1 cellular context compared by ENCODE assay signal in genomic region chr9:91192379-91192775, GRCh38.
TF ChIP-seq lines count a peak whose summit lies in the region.

No MANE protein-coding gene starts in this region.

TF ChIP-seq in WTC11, 78 proteins besides CTCF, POLR2A, EP300 and RAD21 (continued from another document):
- TF ChIP-seq IRF1 (CRISPR knock-in tag; IDR thresholded peaks at IDR 0.05) (no peak), RORB (CRISPR knock-in tag; IDR thresholded peaks at IDR 0.05) (no peak), ERG (CRISPR knock-in tag; IDR thresholded peaks at IDR 0.05) (no peak), SP1 (CRISPR knock-in tag; conservative IDR thresholded peaks at IDR 0.05) (no peak), ZNF671 (CRISPR knock-in tag; IDR thresholded peaks at IDR 0.05) (no peak), JAZF1 (CRISPR knock-in tag; IDR thresholded peaks at IDR 0.05) (no peak), PRDM15 (CRISPR knock-in tag; IDR thresholded peaks at IDR 0.05) (no peak), SOX15 (CRISPR knock-in tag; IDR thresholded peaks at IDR 0.05) (no peak), NFE2L1 (CRISPR knock-in tag; IDR thresholded peaks at IDR 0.05) (no peak), ZNF425 (CRISPR knock-in tag; conservative IDR thresholded peaks at IDR 0.05) (no peak)
- TF ChIP-seq, protein P1, sequence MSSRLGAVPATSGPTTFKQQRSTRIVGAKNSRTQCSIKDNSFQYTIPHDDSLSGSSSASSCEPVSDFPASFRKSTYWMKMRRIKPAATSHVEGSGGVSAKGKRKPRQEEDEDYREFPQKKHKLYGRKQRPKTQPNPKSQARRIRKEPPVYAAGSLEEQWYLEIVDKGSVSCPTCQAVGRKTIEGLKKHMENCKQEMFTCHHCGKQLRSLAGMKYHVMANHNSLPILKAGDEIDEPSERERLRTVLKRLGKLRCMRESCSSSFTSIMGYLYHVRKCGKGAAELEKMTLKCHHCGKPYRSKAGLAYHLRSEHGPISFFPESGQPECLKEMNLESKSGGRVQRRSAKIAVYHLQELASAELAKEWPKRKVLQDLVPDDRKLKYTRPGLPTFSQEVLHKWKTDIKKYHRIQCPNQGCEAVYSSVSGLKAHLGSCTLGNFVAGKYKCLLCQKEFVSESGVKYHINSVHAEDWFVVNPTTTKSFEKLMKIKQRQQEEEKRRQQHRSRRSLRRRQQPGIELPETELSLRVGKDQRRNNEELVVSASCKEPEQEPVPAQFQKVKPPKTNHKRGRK (CRISPR knock-in tag; IDR thresholded peaks at IDR 0.05; ENCODE audit: borderline replicate concordance) = no peak
TF ChIP-seq in WTC11: peak in this region for 0.
